ENCODE assay signal across 1 cellular context in the genomic region with DNA sequence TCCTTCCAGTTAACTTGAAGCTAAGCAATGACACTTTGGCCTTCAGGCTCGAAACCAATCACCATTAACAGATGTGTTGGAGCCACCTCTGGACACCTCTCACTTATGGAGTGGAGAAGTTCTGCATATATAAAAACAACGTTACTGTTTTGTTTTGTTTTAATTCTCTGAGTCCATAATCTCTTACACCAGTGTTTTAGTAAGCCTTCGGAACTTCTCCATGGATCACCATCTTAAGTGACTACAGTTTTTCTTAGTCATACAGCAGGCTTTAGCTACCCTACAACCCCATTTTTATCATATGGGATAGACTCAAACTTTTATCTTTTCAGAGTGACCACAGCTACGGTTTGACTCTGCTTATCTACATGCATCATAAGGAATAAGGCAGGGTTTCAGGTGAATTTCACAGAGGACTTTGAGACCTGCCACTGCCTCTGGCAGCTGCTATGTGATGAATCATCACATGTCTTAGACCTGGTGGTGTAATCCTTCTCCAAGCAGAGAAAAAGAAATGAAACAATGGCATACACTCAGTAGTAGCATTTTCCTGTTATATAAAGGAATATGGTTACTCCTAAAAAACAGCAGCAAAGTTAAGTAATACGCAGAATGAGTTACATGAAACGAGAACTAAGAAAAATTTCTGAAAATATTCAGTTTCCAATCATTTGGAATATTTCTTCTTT.
A peak's percentile ranks its signal among the peaks of the same experiment; 100 is the strongest.
TF ChIP-seq lines count a peak whose summit lies in the region.

No MANE protein-coding gene starts in this region.

TF ChIP-seq in K562, 482 proteins besides CTCF, POLR2A, EP300 and RAD21 (continued from another document and continues in another):
- TF ChIP-seq, protein P1, sequence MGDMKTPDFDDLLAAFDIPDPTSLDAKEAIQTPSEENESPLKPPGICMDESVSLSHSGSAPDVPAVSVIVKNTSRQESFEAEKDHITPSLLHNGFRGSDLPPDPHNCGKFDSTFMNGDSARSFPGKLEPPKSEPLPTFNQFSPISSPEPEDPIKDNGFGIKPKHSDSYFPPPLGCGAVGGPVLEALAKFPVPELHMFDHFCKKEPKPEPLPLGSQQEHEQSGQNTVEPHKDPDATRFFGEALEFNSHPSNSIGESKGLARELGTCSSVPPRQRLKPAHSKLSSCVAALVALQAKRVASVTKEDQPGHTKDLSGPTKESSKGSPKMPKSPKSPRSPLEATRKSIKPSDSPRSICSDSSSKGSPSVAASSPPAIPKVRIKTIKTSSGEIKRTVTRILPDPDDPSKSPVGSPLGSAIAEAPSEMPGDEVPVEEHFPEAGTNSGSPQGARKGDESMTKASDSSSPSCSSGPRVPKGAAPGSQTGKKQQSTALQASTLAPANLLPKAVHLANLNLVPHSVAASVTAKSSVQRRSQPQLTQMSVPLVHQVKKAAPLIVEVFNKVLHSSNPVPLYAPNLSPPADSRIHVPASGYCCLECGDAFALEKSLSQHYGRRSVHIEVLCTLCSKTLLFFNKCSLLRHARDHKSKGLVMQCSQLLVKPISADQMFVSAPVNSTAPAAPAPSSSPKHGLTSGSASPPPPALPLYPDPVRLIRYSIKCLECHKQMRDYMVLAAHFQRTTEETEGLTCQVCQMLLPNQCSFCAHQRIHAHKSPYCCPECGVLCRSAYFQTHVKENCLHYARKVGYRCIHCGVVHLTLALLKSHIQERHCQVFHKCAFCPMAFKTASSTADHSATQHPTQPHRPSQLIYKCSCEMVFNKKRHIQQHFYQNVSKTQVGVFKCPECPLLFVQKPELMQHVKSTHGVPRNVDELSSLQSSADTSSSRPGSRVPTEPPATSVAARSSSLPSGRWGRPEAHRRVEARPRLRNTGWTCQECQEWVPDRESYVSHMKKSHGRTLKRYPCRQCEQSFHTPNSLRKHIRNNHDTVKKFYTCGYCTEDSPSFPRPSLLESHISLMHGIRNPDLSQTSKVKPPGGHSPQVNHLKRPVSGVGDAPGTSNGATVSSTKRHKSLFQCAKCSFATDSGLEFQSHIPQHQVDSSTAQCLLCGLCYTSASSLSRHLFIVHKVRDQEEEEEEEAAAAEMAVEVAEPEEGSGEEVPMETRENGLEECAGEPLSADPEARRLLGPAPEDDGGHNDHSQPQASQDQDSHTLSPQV (IDR thresholded peaks at IDR 0.05) = peak; percentile 87
- peak; percentile 94 for TF ChIP-seq CBFA2T2 (conservative IDR thresholded peaks at IDR 0.05)
- TF ChIP-seq MYNN (IDR thresholded peaks at IDR 0.05) = peak; percentile 71; the same call in 1 of the 2 replicates
- TF ChIP-seq MYNN (CRISPR knock-in tag; IDR thresholded peaks at IDR 0.05) = no peak
- TF ChIP-seq, protein P2, sequence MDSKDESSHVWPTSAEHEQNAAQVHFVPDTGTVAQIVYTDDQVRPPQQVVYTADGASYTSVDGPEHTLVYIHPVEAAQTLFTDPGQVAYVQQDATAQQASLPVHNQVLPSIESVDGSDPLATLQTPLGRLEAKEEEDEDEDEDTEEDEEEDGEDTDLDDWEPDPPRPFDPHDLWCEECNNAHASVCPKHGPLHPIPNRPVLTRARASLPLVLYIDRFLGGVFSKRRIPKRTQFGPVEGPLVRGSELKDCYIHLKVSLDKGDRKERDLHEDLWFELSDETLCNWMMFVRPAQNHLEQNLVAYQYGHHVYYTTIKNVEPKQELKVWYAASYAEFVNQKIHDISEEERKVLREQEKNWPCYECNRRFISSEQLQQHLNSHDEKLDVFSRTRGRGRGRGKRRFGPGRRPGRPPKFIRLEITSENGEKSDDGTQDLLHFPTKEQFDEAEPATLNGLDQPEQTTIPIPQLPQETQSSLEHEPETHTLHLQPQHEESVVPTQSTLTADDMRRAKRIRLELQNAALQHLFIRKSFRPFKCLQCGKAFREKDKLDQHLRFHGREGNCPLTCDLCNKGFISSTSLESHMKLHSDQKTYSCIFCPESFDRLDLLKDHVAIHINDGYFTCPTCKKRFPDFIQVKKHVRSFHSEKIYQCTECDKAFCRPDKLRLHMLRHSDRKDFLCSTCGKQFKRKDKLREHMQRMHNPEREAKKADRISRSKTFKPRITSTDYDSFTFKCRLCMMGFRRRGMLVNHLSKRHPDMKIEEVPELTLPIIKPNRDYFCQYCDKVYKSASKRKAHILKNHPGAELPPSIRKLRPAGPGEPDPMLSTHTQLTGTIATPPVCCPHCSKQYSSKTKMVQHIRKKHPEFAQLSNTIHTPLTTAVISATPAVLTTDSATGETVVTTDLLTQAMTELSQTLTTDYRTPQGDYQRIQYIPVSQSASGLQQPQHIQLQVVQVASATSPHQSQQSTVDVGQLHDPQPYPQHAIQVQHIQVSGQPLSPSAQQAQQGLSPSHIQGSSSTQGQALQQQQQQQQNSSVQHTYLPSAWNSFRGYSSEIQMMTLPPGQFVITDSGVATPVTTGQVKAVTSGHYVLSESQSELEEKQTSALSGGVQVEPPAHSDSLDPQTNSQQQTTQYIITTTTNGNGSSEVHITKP (IDR thresholded peaks at IDR 0.05; ENCODE audit: partially characterized antibody) = peak; percentile 97
- TF ChIP-seq, protein P3, sequence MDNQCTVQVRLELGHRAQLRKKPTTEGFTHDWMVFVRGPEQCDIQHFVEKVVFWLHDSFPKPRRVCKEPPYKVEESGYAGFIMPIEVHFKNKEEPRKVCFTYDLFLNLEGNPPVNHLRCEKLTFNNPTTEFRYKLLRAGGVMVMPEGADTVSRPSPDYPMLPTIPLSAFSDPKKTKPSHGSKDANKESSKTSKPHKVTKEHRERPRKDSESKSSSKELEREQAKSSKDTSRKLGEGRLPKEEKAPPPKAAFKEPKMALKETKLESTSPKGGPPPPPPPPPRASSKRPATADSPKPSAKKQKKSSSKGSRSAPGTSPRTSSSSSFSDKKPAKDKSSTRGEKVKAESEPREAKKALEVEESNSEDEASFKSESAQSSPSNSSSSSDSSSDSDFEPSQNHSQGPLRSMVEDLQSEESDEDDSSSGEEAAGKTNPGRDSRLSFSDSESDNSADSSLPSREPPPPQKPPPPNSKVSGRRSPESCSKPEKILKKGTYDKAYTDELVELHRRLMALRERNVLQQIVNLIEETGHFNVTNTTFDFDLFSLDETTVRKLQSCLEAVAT (IDR thresholded peaks at IDR 0.05) = peak in 1 of 2 experiments; percentile 84; a peak in 2 of 4 replicates
- peak; percentile 94 for TF ChIP-seq SOX6 (IDR thresholded peaks at IDR 0.05)
- peak; percentile 55 for TF ChIP-seq L3MBTL2 (IDR thresholded peaks at IDR 0.05)
- no peak for TF ChIP-seq TEAD2 (tag; IDR thresholded peaks at IDR 0.05)
- TF ChIP-seq, protein P4, sequence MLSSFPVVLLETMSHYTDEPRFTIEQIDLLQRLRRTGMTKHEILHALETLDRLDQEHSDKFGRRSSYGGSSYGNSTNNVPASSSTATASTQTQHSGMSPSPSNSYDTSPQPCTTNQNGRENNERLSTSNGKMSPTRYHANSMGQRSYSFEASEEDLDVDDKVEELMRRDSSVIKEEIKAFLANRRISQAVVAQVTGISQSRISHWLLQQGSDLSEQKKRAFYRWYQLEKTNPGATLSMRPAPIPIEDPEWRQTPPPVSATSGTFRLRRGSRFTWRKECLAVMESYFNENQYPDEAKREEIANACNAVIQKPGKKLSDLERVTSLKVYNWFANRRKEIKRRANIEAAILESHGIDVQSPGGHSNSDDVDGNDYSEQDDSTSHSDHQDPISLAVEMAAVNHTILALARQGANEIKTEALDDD (IDR thresholded peaks at IDR 0.05) = peak; percentile 77
- peak; percentile 95 for TF ChIP-seq JUND (IDR thresholded peaks at IDR 0.05; ENCODE audit: borderline replicate concordance, low read depth, low read length)
- TF ChIP-seq JUND (tag; IDR thresholded peaks at IDR 0.05; ENCODE audit: borderline replicate concordance, low read depth, low read length) = peak; percentile 91; the same call in 2 of the 3 replicates
- peak; percentile 88 for TF ChIP-seq LEF1 (IDR thresholded peaks at IDR 0.05)
- TF ChIP-seq MBD2 (IDR thresholded peaks at IDR 0.05; ENCODE audit: borderline replicate concordance, low read depth) = peak; percentile 46; the same call in 1 of the 2 replicates
- TF ChIP-seq NCOA1 (IDR thresholded peaks at IDR 0.05; ENCODE audit: low read depth) = peak; percentile 80
- peak; percentile 54; the same call in 1 of the 2 replicates for TF ChIP-seq RNF2 (IDR thresholded peaks at IDR 0.05)
- TF ChIP-seq, protein P5, sequence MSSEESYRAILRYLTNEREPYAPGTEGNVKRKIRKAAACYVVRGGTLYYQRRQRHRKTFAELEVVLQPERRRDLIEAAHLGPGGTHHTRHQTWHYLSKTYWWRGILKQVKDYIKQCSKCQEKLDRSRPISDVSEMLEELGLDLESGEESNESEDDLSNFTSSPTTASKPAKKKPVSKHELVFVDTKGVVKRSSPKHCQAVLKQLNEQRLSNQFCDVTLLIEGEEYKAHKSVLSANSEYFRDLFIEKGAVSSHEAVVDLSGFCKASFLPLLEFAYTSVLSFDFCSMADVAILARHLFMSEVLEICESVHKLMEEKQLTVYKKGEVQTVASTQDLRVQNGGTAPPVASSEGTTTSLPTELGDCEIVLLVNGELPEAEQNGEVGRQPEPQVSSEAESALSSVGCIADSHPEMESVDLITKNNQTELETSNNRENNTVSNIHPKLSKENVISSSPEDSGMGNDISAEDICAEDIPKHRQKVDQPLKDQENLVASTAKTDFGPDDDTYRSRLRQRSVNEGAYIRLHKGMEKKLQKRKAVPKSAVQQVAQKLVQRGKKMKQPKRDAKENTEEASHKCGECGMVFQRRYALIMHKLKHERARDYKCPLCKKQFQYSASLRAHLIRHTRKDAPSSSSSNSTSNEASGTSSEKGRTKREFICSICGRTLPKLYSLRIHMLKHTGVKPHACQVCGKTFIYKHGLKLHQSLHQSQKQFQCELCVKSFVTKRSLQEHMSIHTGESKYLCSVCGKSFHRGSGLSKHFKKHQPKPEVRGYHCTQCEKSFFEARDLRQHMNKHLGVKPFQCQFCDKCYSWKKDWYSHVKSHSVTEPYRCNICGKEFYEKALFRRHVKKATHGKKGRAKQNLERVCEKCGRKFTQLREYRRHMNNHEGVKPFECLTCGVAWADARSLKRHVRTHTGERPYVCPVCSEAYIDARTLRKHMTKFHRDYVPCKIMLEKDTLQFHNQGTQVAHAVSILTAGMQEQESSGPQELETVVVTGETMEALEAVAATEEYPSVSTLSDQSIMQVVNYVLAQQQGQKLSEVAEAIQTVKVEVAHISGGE (CRISPR knock-in tag; IDR thresholded peaks at IDR 0.05) = peak in 1 of 3 experiments; percentile 58; a peak in 1 of 6 replicates
- peak; percentile 67; the same call in 1 of the 2 replicates for TF ChIP-seq ZNF589 (CRISPR knock-in tag; IDR thresholded peaks at IDR 0.05; ENCODE audit: low read depth)
- TF ChIP-seq, protein P6, sequence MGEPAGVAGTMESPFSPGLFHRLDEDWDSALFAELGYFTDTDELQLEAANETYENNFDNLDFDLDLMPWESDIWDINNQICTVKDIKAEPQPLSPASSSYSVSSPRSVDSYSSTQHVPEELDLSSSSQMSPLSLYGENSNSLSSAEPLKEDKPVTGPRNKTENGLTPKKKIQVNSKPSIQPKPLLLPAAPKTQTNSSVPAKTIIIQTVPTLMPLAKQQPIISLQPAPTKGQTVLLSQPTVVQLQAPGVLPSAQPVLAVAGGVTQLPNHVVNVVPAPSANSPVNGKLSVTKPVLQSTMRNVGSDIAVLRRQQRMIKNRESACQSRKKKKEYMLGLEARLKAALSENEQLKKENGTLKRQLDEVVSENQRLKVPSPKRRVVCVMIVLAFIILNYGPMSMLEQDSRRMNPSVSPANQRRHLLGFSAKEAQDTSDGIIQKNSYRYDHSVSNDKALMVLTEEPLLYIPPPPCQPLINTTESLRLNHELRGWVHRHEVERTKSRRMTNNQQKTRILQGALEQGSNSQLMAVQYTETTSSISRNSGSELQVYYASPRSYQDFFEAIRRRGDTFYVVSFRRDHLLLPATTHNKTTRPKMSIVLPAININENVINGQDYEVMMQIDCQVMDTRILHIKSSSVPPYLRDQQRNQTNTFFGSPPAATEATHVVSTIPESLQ (CRISPR knock-in tag; IDR thresholded peaks at IDR 0.05) = no peak
- peak; percentile 83 for TF ChIP-seq FOXM1 (IDR thresholded peaks at IDR 0.05; ENCODE audit: low read depth)
- TF ChIP-seq FOXM1 (CRISPR knock-in tag; IDR thresholded peaks at IDR 0.05; ENCODE audit: low read depth) = no peak
- TF ChIP-seq ZNF830 (CRISPR knock-in tag; IDR thresholded peaks at IDR 0.05) = no peak
- TF ChIP-seq DACH1 (IDR thresholded peaks at IDR 0.05; ENCODE audit: partially characterized antibody) = peak; percentile 15
- TF ChIP-seq, protein P7, sequence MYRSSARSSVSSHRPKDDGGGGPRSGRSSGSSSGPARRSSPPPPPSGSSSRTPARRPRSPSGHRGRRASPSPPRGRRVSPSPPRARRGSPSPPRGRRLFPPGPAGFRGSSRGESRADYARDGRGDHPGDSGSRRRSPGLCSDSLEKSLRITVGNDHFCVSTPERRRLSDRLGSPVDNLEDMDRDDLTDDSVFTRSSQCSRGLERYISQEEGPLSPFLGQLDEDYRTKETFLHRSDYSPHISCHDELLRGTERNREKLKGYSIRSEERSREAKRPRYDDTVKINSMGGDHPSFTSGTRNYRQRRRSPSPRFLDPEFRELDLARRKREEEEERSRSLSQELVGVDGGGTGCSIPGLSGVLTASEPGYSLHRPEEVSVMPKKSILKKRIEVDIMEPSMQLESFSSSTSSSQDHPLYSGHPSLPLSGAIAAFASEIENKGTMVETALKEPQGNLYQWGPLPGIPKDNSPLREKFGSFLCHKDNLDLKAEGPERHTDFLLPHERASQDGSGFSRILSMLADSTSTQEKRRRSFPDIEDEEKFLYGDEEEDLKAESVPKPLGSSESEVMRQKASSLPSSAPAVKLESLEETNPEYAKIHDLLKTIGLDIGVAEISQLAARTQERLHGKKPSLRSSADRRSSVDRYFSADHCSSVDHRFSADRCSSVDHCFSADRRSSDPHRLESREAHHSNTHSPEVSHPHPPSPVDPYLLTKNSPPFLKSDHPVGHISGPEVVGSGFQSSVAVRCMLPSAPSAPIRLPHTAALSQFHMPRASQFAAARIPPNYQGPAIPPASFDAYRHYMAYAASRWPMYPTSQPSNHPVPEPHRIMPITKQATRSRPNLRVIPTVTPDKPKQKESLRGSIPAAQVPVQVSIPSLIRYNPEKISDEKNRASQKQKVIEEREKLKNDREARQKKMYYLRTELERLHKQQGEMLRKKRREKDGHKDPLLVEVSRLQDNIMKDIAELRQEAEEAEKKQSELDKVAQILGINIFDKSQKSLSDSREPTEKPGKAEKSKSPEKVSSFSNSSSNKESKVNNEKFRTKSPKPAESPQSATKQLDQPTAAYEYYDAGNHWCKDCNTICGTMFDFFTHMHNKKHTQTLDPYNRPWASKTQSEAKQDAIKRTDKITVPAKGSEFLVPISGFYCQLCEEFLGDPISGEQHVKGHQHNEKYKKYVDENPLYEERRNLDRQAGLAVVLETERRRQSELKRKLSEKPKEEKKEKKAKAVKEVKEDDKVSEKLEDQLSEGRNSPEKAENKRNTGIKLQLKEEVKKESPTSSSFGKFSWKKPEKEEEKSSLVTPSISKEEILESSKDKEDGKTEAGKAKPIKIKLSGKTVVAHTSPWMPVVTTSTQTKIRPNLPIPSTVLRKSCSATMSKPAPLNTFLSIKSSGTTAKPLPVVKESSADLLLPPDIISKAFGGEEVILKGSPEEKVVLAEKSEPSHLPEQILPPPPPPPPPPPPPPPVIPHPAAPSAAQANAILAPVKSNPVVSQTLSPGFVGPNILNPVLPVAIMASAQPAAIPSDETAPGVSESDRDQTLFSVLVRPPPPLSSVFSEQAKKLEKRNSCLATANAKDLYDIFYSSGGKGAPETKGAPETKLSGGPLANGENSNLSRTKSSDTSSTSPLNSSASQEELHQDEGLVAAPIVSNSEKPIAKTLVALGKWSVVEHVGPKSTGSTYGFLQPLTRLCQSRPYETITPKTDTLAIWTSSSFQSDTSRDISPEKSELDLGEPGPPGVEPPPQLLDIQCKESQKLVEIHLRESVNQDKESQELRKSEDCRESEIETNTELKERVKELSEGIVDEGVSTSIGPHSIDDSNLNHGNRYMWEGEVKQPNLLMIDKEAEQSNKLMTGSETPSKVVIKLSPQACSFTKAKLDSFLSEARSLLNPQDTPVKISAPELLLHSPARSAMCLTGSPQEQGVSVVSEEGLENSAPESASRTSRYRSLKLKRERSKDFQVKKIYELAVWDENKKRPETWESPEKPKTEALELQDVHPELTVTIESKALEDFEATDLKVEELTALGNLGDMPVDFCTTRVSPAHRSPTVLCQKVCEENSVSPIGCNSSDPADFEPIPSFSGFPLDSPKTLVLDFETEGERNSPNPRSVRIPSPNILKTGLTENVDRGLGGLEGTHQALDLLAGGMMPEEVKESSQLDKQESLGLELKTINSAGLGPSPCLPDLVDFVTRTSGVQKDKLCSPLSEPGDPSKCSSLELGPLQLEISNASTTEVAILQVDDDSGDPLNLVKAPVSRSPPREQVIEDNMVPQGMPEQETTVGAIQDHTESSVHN (IDR thresholded peaks at IDR 0.05; ENCODE audit: borderline replicate concordance in 1 of 2, low read depth in 1 of 2) = peak; percentile 28 to 79; a peak in 2 of 4 replicates
